ENCODE assay signal across 25 cellular contexts in genomic region chr4:48660347-48660746, GRCh38.
"Had no signal": no experiment of that assay in that cellular context is flagged by ENCODE, and none has a peak within 500 bp of the region (broad histone marks: within the 10 kb centered on the region; RNA-seq: fewer than 3 reads in every experiment).

No MANE protein-coding gene starts in this region.

- H3K36me3 ChIP-seq: brain microvascular endothelial cell, cardiac muscle cell, MG63, Peyer's patch, SJCRH30, WERI-Rb-1 had no signal

- H3K27me3 ChIP-seq: brain microvascular endothelial cell, cardiac muscle cell, MG63, Peyer's patch, SJCRH30 had no signal

- H3K4me1 ChIP-seq: SJCRH30 had no signal

- DNase-seq: activated CD4-positive, alpha-beta T cell treated with anti-CD3 and anti-CD28 coated beads for 36 hours; activated CD8-positive, alpha-beta memory T cell treated with anti-CD3 and anti-CD28 coated beads, Interleukin-2, amount 50 U/mL, for 4 hours; activated CD8-positive, alpha-beta T cell treated with anti-CD3 and anti-CD28 coated beads for 36 hours; activated effector memory CD4-positive, alpha-beta T cell treated with Interleukin-2 at 50 U/mL for 16 hours; activated naive CD4-positive, alpha-beta T cell; brain microvascular endothelial cell; cerebellar nuclear complex; MG63; MV-4-11; NCI-H146; NCI-H187 treated with DMSO at 0.1 percent for 48 hours; NCI-H446 treated with DMSO at 0.1 percent for 48 hours; NCI-H524 treated with DMSO at 0.1 percent for 48 hours; NCI-H774; NK-92 treated with Interleukin-12 subunit alpha and Interleukin-12 subunit beta, amount 100 ng/mL, for 24 hours; OCI-M1; Peyer's patch; Right ventricle myocardium superior; SJCRH30; SK-N-SH; T-helper 1 cell; WERI-Rb-1 had no signal

- H3K9me3 ChIP-seq: MG63, Peyer's patch, SJCRH30, SK-N-SH had no signal

- H3K4me3 ChIP-seq: cardiac muscle cell, MG63, Peyer's patch, SJCRH30 had no signal

- H3K9ac ChIP-seq: SK-N-SH had no signal

- H3K27ac ChIP-seq: brain microvascular endothelial cell, cardiac muscle cell, RWPE1, SJCRH30, WERI-Rb-1 had no signal

- H3K27me3 Mint-ChIP-seq: activated CD4-positive, alpha-beta T cell treated with anti-CD3 and anti-CD28 coated beads for 36 hours; activated CD8-positive, alpha-beta T cell treated with anti-CD3 and anti-CD28 coated beads for 36 hours had no signal

- H3K4me3 Mint-ChIP-seq: activated CD4-positive, alpha-beta T cell treated with anti-CD3 and anti-CD28 coated beads for 36 hours; activated CD8-positive, alpha-beta T cell treated with anti-CD3 and anti-CD28 coated beads for 36 hours had no signal

- H3K27ac Mint-ChIP-seq: activated CD4-positive, alpha-beta T cell treated with anti-CD3 and anti-CD28 coated beads for 36 hours; activated CD8-positive, alpha-beta T cell treated with anti-CD3 and anti-CD28 coated beads for 36 hours; activated naive CD4-positive, alpha-beta T cell treated with anti-CD3 and anti-CD28 coated beads, Interleukin-2, amount 50 U/mL, for 72 hours had no signal

- H3K4me2 ChIP-seq: SK-N-SH had no signal
